ENCODE assay signal across 11 cellular contexts in genomic region chr7:134690614-134691504, GRCh38. TPM values are rescaled to one million over a fixed set of nuclear protein-coding genes. Genes with fewer than 3 reads are reported as not detected.
DNase-seq lines count a peak whose midpoint lies in the region; ATAC-seq and TF ChIP-seq lines count a peak whose summit lies in the region.
"Had no signal": no experiment of that assay in that cellular context is flagged by ENCODE, and none has a peak within 500 bp of the region (broad histone marks: within the 10 kb centered on the region; RNA-seq: fewer than 3 reads in every experiment).

No MANE protein-coding gene starts in this region.

- peak overlapping the region in 2 of 10 donors; percentile 68 to 69 for H3K27ac Mint-ChIP-seq in naive thymus-derived CD8-positive, alpha-beta T cell

- peak; percentile 8 for DNase-seq in G401 (ENCODE audit: low spot score)
- DNase-seq in cardiac fibroblast (ENCODE audit: low read depth in 2 of 2): peak; percentile 27 to 39
- DNase-seq in left lobe of liver (ENCODE audit: low spot score): no peak
- DNase-seq in effector memory CD4-positive, alpha-beta T cell: no peak
- DNase-seq in naive thymus-derived CD8-positive, alpha-beta T cell: no peak
- DNase-seq in stimulated activated CD4-positive, alpha-beta T cell treated with anti-CD3 and anti-CD28 coated beads, Interleukin-2, amount 100 ng/mL, for 48 hours: no peak
- DNase-seq: activated CD4-positive, alpha-beta T cell treated with anti-CD3 and anti-CD28 coated beads for 1 hour; KG1; stimulated activated CD4-positive, alpha-beta T cell treated with anti-CD3 and anti-CD28 coated beads, Interleukin-4, amount 100 ng/mL, for 24 hours had no signal

- peaks cover 6 to 18% (median 13%) of the 10 kb centered on the region in 4 donors for H3K4me1 Mint-ChIP-seq in naive thymus-derived CD8-positive, alpha-beta T cell

- H3K4me3 ChIP-seq in cardiac fibroblast (replicated peaks in 1 of 2; ENCODE audit: low read depth in 2 of 2, low read length in 2 of 2) (no peak overlapping the region), skin epidermis (no peak overlapping the region)
- H3K4me3 ChIP-seq in effector memory CD4-positive, alpha-beta T cell (ENCODE audit: insufficient read depth, low read depth, low read length, poor library complexity, severe bottlenecking): no peak overlapping the region

- ATAC-seq in left lobe of liver (peak; percentile 44), GM19328 (IDR thresholded peaks at IDR 0.05; ENCODE audit: unreplicated experiment) (no peak)
- no peak for ATAC-seq in naive thymus-derived CD8-positive, alpha-beta T cell

- POLR2A ChIA-PET in naive thymus-derived CD8-positive, alpha-beta T cell (lab: Charles Lee): interaction anchor here (0.6 to 2.4 kb wide), 2 partner anchors 19 to 44 kb away, joined by 4 to 7 read pairs; partner anchors contain the start of gene BPGM

- peaks cover 0 to 4% (median 2%) of the 10 kb centered on the region in 5 donors for H3K27me3 Mint-ChIP-seq in naive thymus-derived CD8-positive, alpha-beta T cell

- in situ Hi-C loops in G401 (cut with HindIII; ENCODE audit: low sequenced_read_pairs): no loop called here

- no peak for TF ChIP-seq CTCF in cardiac fibroblast (IDR thresholded peaks at IDR 0.05; ENCODE audit: low read depth, low read length)

- H3K4me1 ChIP-seq in effector memory CD4-positive, alpha-beta T cell (ENCODE audit: control insufficient read depth, insufficient read depth, low read length, poor library complexity, severe bottlenecking): no peaks in the 10 kb centered on the region

- H3K9me3 Mint-ChIP-seq in naive thymus-derived CD8-positive, alpha-beta T cell: no peaks in the 10 kb centered on the region

- peaks cover 0 to 2% (median 0%) of the 10 kb centered on the region in 3 donors for H3K36me3 Mint-ChIP-seq in naive thymus-derived CD8-positive, alpha-beta T cell

- no peaks in the 10 kb centered on the region for H3K27me3 ChIP-seq in effector memory CD4-positive, alpha-beta T cell (replicated peaks; ENCODE audit: control insufficient read depth, insufficient read depth, low read length, poor library complexity, severe bottlenecking)

- no peaks in the 10 kb centered on the region for H3K9me3 ChIP-seq in effector memory CD4-positive, alpha-beta T cell (ENCODE audit: control insufficient read depth, low read length)

- H3K4me3 Mint-ChIP-seq in naive thymus-derived CD8-positive, alpha-beta T cell: no peak overlapping the region

- peak overlapping the region in 20 of 21 experiments; percentile 3 to 88 (median 58) for H3K27ac ChIP-seq in skin epidermis
- no peak overlapping the region for H3K27ac ChIP-seq in effector memory CD4-positive, alpha-beta T cell (ENCODE audit: insufficient read depth, low read length, poor library complexity, severe bottlenecking)

- H3K36me3 ChIP-seq in effector memory CD4-positive, alpha-beta T cell (ENCODE audit: control insufficient read depth, insufficient read depth, low read length): no peaks in the 10 kb centered on the region

RNA-seq across cellular contexts. Expression of gene BPGM, which starts 44.2 kb away (rescaled TPM):
- 4.9 and 10.8 TPM in 2 replicates for total RNA-seq in G401 (2014; rRNA removed; shearing (Covaris generic))
- total RNA-seq in left lobe of liver: 5.9 TPM
- 10 to 100 TPM; 25.1 to 26.3 TPM for total RNA-seq in naive thymus-derived CD8-positive, alpha-beta T cell
- 10 to 100 TPM; 17.2 to 30.1 (median 21.3) TPM for polyA plus RNA-seq in naive thymus-derived CD8-positive, alpha-beta T cell

Comparison
In these comparisons a context has a peak if more than half of its experiments do, and no peak if none do; other contexts are left out.
1. DNase-seq: peak in G401 (single experiment) and cardiac fibroblast (2 of 2); none in left lobe of liver (single experiment), effector memory CD4-positive, alpha-beta T cell (0 of 3), naive thymus-derived CD8-positive, alpha-beta T cell (0 of 10) and stimulated activated CD4-positive, alpha-beta T cell treated with anti-CD3 and anti-CD28 coated beads, Interleukin-2, amount 100 ng/mL, for 48 hours (0 of 2).